ENCODE assay signal across 1 cellular context in genomic region chr12:132393991-132394949, GRCh38.
TF ChIP-seq lines count a peak whose summit lies in the region.

No MANE protein-coding gene starts in this region.

TF ChIP-seq in HEK293, 187 proteins besides CTCF, POLR2A, EP300 and RAD21 (continued from another document):
- TF ChIP-seq ZNF664 (tag by site-specific recombination; IDR thresholded peaks at IDR 0.05): no peak
- TF ChIP-seq ZFHX2 (tag by site-specific recombination; conservative IDR thresholded peaks at IDR 0.05): peak; percentile 39
- 0 out of 2 replicates have a peak, but pooled peaks have one; percentile 17 for TF ChIP-seq GLIS1 (tag by site-specific recombination; IDR thresholded peaks at IDR 0.05)
- peak; percentile 47; the same call in 1 of the 2 replicates for TF ChIP-seq HIC1 (tag by site-specific recombination; IDR thresholded peaks at IDR 0.05)
